Comparison of ENCODE assay signal across 9 cellular contexts in genomic region chr3:14329116-14329830, GRCh38.
DNase-seq lines count a peak whose midpoint lies in the region; ATAC-seq and TF ChIP-seq lines count a peak whose summit lies in the region.
"Had no signal": no experiment of that assay in that cellular context is flagged by ENCODE, and none has a peak within 500 bp of the region (broad histone marks: within the 10 kb centered on the region; RNA-seq: fewer than 3 reads in every experiment).

No MANE protein-coding gene starts in this region.

- H3K4me1 ChIP-seq in NT2/D1 (ENCODE audit: insufficient read depth, insufficient read length) = peaks cover 20% of the 10 kb centered on the region
- peaks cover 0 to 16% (median 11%) of the 10 kb centered on the region in 4 donors for H3K4me1 ChIP-seq in transverse colon

- ATAC-seq in HG03025 (IDR thresholded peaks at IDR 0.05; ENCODE audit: low FRiP score, unreplicated experiment) (no peak), GM18520 (IDR thresholded peaks at IDR 0.05; ENCODE audit: unreplicated experiment) (no peak)

- TF ChIP-seq POLR2A in transverse colon (IDR thresholded peaks at IDR 0.05) = no peak

- H3K9ac ChIP-seq in NT2/D1 (ENCODE audit: insufficient read length, low read depth) = no peak overlapping the region

- intact Hi-C loops in transverse colon (cut with DNase I; ENCODE audit: low total_unique reads) = no loop called here

- no peak for TF ChIP-seq EP300 in transverse colon (IDR thresholded peaks at IDR 0.05; ENCODE audit: low read depth)

- in situ Hi-C loops in transverse colon (cut with MboI; ENCODE audit: low pct_ligation_motif_present in 1 of 4, low pct_unique_long_range_greater_than_20kb in 1 of 4, low sequenced_read_pairs in 3 of 4) = no loop called here

- H3K27ac ChIP-seq in transverse colon = peak overlapping the region; percentile 11 to 37 (median 22)

- DNase-seq in NCI-H187 treated with DMSO at 0.1 percent for 48 hours (lab: John Stamatoyannopoulos, UW) (peak; percentile 4), NCI-H187 (lab: John Stamatoyannopoulos, UW) (no peak), NT2/D1 (ENCODE audit: low read depth, low spot score) (peak; percentile 91), foreskin fibroblast (peak; percentile 44 to 67), transverse colon (peak; percentile 37), activated gamma-delta T cell (lab: John Stamatoyannopoulos, UW) (no peak)
- DNase-seq: 8988T had no signal

- H3K36me3 ChIP-seq in NT2/D1 (ENCODE audit: insufficient read depth, insufficient read length, low read length) = no peaks in the 10 kb centered on the region
- H3K36me3 ChIP-seq in transverse colon = no peaks in the 10 kb centered on the region

- no peaks in the 10 kb centered on the region for H3K27me3 ChIP-seq in NT2/D1 (ENCODE audit: insufficient read depth, insufficient read length)
- no peaks in the 10 kb centered on the region for H3K27me3 ChIP-seq in transverse colon

- WGBS in transverse colon (ENCODE audit: low coverage in 1 of 2), 2 donors = 37 to 52% methylated on average over 2 to 11 of the region's 11 CpGs

- TF ChIP-seq CTCF in foreskin fibroblast (IDR thresholded peaks at IDR 0.05; ENCODE audit: low read depth, low read length) (no peak), transverse colon (IDR thresholded peaks at IDR 0.05) (no peak)

- H3K4me3 ChIP-seq in NT2/D1 (ENCODE audit: insufficient read length, low read depth) (no peak overlapping the region), foreskin fibroblast (ENCODE audit: low read depth in 1 of 2, low read length in 2 of 2) (no peak overlapping the region), transverse colon (no peak overlapping the region)

- H3K9me3 ChIP-seq in NT2/D1 (ENCODE audit: insufficient read depth, low read length) (0 out of 2 replicates have a peak, but pooled peaks cover 3% of the 10 kb centered on the region), transverse colon (no peaks in the 10 kb centered on the region)

Comparison
In these comparisons a context has a peak if more than half of its experiments do, and no peak if none do; other contexts are left out.
1. DNase-seq: peak in NCI-H187 treated with DMSO at 0.1 percent for 48 hours (single experiment), NT2/D1 (single experiment), foreskin fibroblast (2 of 2) and transverse colon (single experiment); none in NCI-H187 (0 of 2) and activated gamma-delta T cell (single experiment).